ENCODE assay signal across 10 cellular contexts in the genomic region with DNA sequence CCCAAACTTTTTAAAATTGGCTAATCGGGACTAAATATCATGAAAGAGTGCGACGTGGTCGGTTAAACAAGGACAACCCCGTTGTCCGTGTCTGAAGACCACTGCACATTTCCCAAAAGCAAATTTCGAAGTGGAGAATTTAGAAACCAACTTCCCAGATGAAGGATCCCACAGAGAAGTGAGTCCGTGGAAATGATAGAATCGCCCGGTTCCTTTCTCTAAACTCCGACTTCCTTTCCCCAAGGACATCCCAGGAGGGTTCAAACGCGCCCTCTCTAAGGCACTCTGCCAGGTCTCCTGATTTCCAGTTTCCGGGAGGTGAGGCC. TPM values are rescaled to one million over a fixed set of nuclear protein-coding genes. Genes with fewer than 3 reads are reported as not detected.
DNase-seq lines count a peak whose midpoint lies in the region; ATAC-seq and TF ChIP-seq lines count a peak whose summit lies in the region.
"Had no signal": no experiment of that assay in that cellular context is flagged by ENCODE, and none has a peak within 500 bp of the region (broad histone marks: within the 10 kb centered on the region; RNA-seq: fewer than 3 reads in every experiment).

No MANE protein-coding gene starts in this region.

- peaks cover 1% of the 10 kb centered on the region for H3K36me3 Mint-ChIP-seq in T-helper 2 cell treated with Interferon-gamma antibody and Interleukin-4, amounts not matched to agents 5 μg/mL and 100 μg/mL, for 36 hours (ENCODE audit: low read depth)

- TF ChIP-seq CTCF in VCaP (conservative IDR thresholded peaks at IDR 0.05) (no peak), spleen (IDR thresholded peaks at IDR 0.05 in 8 of 11, conservative IDR thresholded peaks at IDR 0.05 in 3 of 11) (no peak)

- intact Hi-C loops in spleen (cut with DNase I; ENCODE audit: low total_unique reads), result loop anchor here (5.0 kb wide), 1 partner anchor 98 kb away; no protein-coding TSS in a partner anchor

- H3K27me3 Mint-ChIP-seq in T-helper 2 cell treated with Interferon-gamma antibody and Interleukin-4, amounts not matched to agents 5 μg/mL and 100 μg/mL, for 36 hours (ENCODE audit: low read depth), result peaks cover 27% of the 10 kb centered on the region

- H3K4me3 ChIP-seq in iPS-20b (ENCODE audit: low read length) (peak overlapping the region; percentile 81; the same call in 1 of the 2 replicates), spleen (peak overlapping the region in 7 of 8 donors; percentile 71 to 91 (median 78))

- DNase-seq in T-helper 2 cell treated with Interferon-gamma antibody and Interleukin-4, amounts not matched to agents 5 μg/mL and 100 μg/mL, for 36 hours (ENCODE audit: low spot score), result no peak
- DNase-seq in T-helper 2 cell (no peak), spleen (no peak), GOT3 (lab: John Stamatoyannopoulos, UW) (no peak)
- DNase-seq: ACHN, NCI-H187 had no signal

- H3K4me1 ChIP-seq in iPS-20b (ENCODE audit: insufficient read depth, low read length) (peaks cover 31% of the 10 kb centered on the region), spleen (peaks cover 21 to 88% (median 68%) of the 10 kb centered on the region in 6 donors)

- no peaks in the 10 kb centered on the region for H3K9me3 Mint-ChIP-seq in T-helper 2 cell treated with Interferon-gamma antibody and Interleukin-4, amounts not matched to agents 5 μg/mL and 100 μg/mL, for 36 hours

- H3K4me3 Mint-ChIP-seq in T-helper 2 cell treated with Interferon-gamma antibody and Interleukin-4, amounts not matched to agents 5 μg/mL and 100 μg/mL, for 36 hours, result peak overlapping the region; percentile 86

- H3K27ac ChIP-seq in VCaP (peak overlapping the region; percentile 84), iPS-20b (ENCODE audit: low read length) (no peak overlapping the region), spleen (peak overlapping the region in 6 of 8 donors; percentile 69 to 84 (median 76))

- H3K27ac Mint-ChIP-seq in T-helper 2 cell treated with Interferon-gamma antibody and Interleukin-4, amounts not matched to agents 5 μg/mL and 100 μg/mL, for 36 hours, result no peak overlapping the region

- TF ChIP-seq POLR2A in spleen (IDR thresholded peaks at IDR 0.05), result no peak

- H3K27me3 ChIP-seq in iPS-20b (ENCODE audit: insufficient read depth, low read length) (peaks cover 20% of the 10 kb centered on the region; the same call in 1 of the 2 replicates), spleen (replicated peaks in 1 of 7) (peaks cover 0 to 52% (median 24%) of the 10 kb centered on the region in 7 donors)

- H3K9ac ChIP-seq in iPS-20b (ENCODE audit: low read depth, low read length), result peak overlapping the region; percentile 60; the same call in 1 of the 2 replicates

- no peaks in the 10 kb centered on the region for H3K9me3 ChIP-seq in iPS-20b (ENCODE audit: insufficient read depth, low read depth, low read length)
- H3K9me3 ChIP-seq in spleen, result no peaks in the 10 kb centered on the region

- ATAC-seq in HG03045 (IDR thresholded peaks at IDR 0.05; ENCODE audit: unreplicated experiment) (no peak), GM19463 (IDR thresholded peaks at IDR 0.05; ENCODE audit: unreplicated experiment) (no peak)

- H3K4me1 Mint-ChIP-seq in T-helper 2 cell treated with Interferon-gamma antibody and Interleukin-4, amounts not matched to agents 5 μg/mL and 100 μg/mL, for 36 hours (ENCODE audit: low read depth), result peaks cover 14% of the 10 kb centered on the region

- 68 to 77% (median 70%) methylated on average over 14 of the region's 14 CpGs for WGBS in spleen, 5 donors

- 0 out of 2 replicates have a peak, but pooled peaks cover 4% of the 10 kb centered on the region for H3K36me3 ChIP-seq in iPS-20b (ENCODE audit: insufficient read depth, low read depth, low read length)
- peaks cover 0 to 27% (median under 1%) of the 10 kb centered on the region in 6 donors for H3K36me3 ChIP-seq in spleen

RNA-seq across cellular contexts. Expression of a gene that starts 1.2 kb away (rescaled TPM):
- total RNA-seq in spleen, result 10 to 100 TPM in 6 of 7 donors, 1 to 10 TPM in 1; 6.5 to 24.2 (median 16.9) TPM
- 1 to 10 TPM; 2.3 to 5.7 (median 2.9) TPM for polyA plus RNA-seq in spleen

RNA-seq across cellular contexts. Expression of a gene that starts 23.1 kb away (rescaled TPM):
- 10 to 100 TPM; 35.0 to 78.4 (median 49.5) TPM for total RNA-seq in spleen
- polyA plus RNA-seq in spleen, result 10 to 100 TPM; 17.7 to 25.4 (median 18.9) TPM

RNA-seq across cellular contexts. Expression of a gene that starts 23.8 kb away (rescaled TPM):
- total RNA-seq in spleen, result 10 to 100 TPM; 13.0 to 23.4 (median 17.4) TPM
- 1 to 10 TPM; 3.0 to 7.6 (median 3.4) TPM for polyA plus RNA-seq in spleen

RNA-seq across cellular contexts. Expression of a gene that starts 53.4 kb away (rescaled TPM):
- not detected for total RNA-seq in spleen
- under 1 TPM in 2 of 3 donors, not detected in 1; 0.02 to 0.12 TPM for polyA plus RNA-seq in spleen
